In genomic region chr1:160326393-160326792, GRCh38 we compare ENCODE assay signal across 20 cellular contexts. TPM values are rescaled to one million over a fixed set of nuclear protein-coding genes. Genes with fewer than 3 reads are reported as not detected.
"Had no signal": no experiment of that assay in that cellular context is flagged by ENCODE, and none has a peak within 500 bp of the region (broad histone marks: within the 10 kb centered on the region; RNA-seq: fewer than 3 reads in every experiment).

No MANE protein-coding gene starts in this region.

- H3K27ac ChIP-seq: brain microvascular endothelial cell, coronary artery, esophagus muscularis mucosa, heart right ventricle, prostate gland, right atrium auricular region, suprapubic skin had no signal

- H3K9me3 ChIP-seq: esophagus muscularis mucosa, heart right ventricle, mucosa of descending colon, prostate gland, right atrium auricular region, suprapubic skin had no signal

- DNase-seq: activated CD4-positive, alpha-beta T cell treated with anti-CD3 and anti-CD28 coated beads for 36 hours; activated CD4-positive, alpha-beta T cell treated with anti-CD3 and anti-CD28 coated beads, Interleukin-2, amount 50 U/mL, for 48 hours; activated naive CD4-positive, alpha-beta T cell treated with anti-CD3 and anti-CD28 coated beads for 36 hours; anterior cingulate cortex; brain microvascular endothelial cell; effector CD4-positive, alpha-beta T cell; heart right ventricle; mesenchymal stem cell; mucosa of descending colon; naive thymus-derived CD4-positive, alpha-beta T cell; T-helper 2 cell; trophoblast cell had no signal

- H3K4me3 ChIP-seq: coronary artery, esophagus muscularis mucosa, heart right ventricle, mucosa of descending colon, prostate gland, right atrium auricular region, suprapubic skin had no signal

- H3K27me3 ChIP-seq: brain microvascular endothelial cell, esophagus muscularis mucosa, heart right ventricle, right atrium auricular region, suprapubic skin had no signal

- H3K4me1 ChIP-seq: esophagus muscularis mucosa, prostate gland, right atrium auricular region, suprapubic skin had no signal

- ATAC-seq: activated CD4-positive, alpha-beta T cell treated with anti-CD3 and anti-CD28 coated beads for 36 hours; heart right ventricle; mucosa of descending colon; naive thymus-derived CD4-positive, alpha-beta T cell; WTC11 had no signal

RNA-seq across cellular contexts. Expression of gene NHLH1, which starts 40.5 kb away (rescaled TPM):
- total RNA-seq: esophagus muscularis mucosa, prostate gland, right atrium auricular region, skeletal muscle tissue had no signal
- polyA plus RNA-seq: liver; naive thymus-derived CD4-positive, alpha-beta T cell had no signal
